ENCODE assay signal across 11 cellular contexts in genomic region chr1:244945109-244945671, GRCh38.
A peak's percentile ranks its signal among the peaks of the same experiment; 100 is the strongest.
DNase-seq lines count a peak whose midpoint lies in the region; ATAC-seq and TF ChIP-seq lines count a peak whose summit lies in the region.
"Had no signal": no experiment of that assay in that cellular context is flagged by ENCODE, and none has a peak within 500 bp of the region (broad histone marks: within the 10 kb centered on the region; RNA-seq: fewer than 3 reads in every experiment).

No MANE protein-coding gene starts in this region.

- BruUV-seq in OCI-LY7 (replicated peaks; lab: Mats Ljungman, UMichigan), result no TSS peak

- POLR2A ChIA-PET in OCI-LY7 (lab: Charles Lee), result interaction anchor here (0.6 to 2.0 kb wide), 8 partner anchors 13 to 95 kb away, joined by 3 to 4 read pairs (median 4); no protein-coding TSS in a partner anchor

- H3K79me2 ChIP-seq in OCI-LY7 (ENCODE audit: insufficient read depth, low read depth, low read length), result no peaks in the 10 kb centered on the region

- H3K4me3 ChIP-seq in OCI-LY7 (ENCODE audit: low read depth, low read length, poor library complexity, severe bottlenecking), result no peak overlapping the region
- H3K4me3 ChIP-seq: SJSA1 had no signal

- no peaks in the 10 kb centered on the region for H3K9me2 ChIP-seq in OCI-LY7 (ENCODE audit: insufficient read depth, low read length)

- ATAC-seq in GM18519 (IDR thresholded peaks at IDR 0.05; ENCODE audit: low FRiP score, unreplicated experiment) (peak; percentile 80), GM21423 (IDR thresholded peaks at IDR 0.05; ENCODE audit: unreplicated experiment) (peak; percentile 85), HG03095 (IDR thresholded peaks at IDR 0.05; ENCODE audit: unreplicated experiment) (peak; percentile 84)

- peak overlapping the region; percentile 39 for H3K27ac ChIP-seq in OCI-LY7 (ENCODE audit: low read depth, low read length, poor library complexity, severe bottlenecking)
- H3K27ac ChIP-seq: SJSA1 had no signal

- peaks cover 22% of the 10 kb centered on the region for H3K4me1 ChIP-seq in OCI-LY7 (ENCODE audit: insufficient read depth, low read length, poor library complexity, severe bottlenecking)
- H3K4me1 ChIP-seq: SJSA1 had no signal

- no peak for TF ChIP-seq CTCF in OCI-LY7 (conservative IDR thresholded peaks at IDR 0.05; ENCODE audit: low read length)

- intact Hi-C loops in OCI-LY7 (cut with micrococcal nuclease; ENCODE audit: unreplicated experiment), result loop anchor here (1.0 kb wide), 1 partner anchor 24 kb away; no protein-coding TSS in a partner anchor

- no peaks in the 10 kb centered on the region for H3K36me3 ChIP-seq in OCI-LY7 (ENCODE audit: insufficient read depth, low read length)
- H3K36me3 ChIP-seq: SJSA1 had no signal

- DNase-seq in OCI-LY7 (ENCODE audit: low spot score) (peak; percentile 37), dermis blood vessel endothelial cell (no peak), activated T-cell treated with anti-CD3 and anti-CD28 coated beads for 4 hours (no peak), AG08395 (ENCODE audit: low spot score) (no peak), glomerular visceral epithelial cell (ENCODE audit: extremely low spot score) (no peak)
- DNase-seq: activated CD8-positive, alpha-beta memory T cell treated with anti-CD3 and anti-CD28 coated beads for 24 hours; Calu3 had no signal

- CTCF ChIA-PET in OCI-LY7 (lab: Charles Lee; ENCODE audit: unreplicated experiment), result interaction anchor here (0.8 kb wide), 1 partner anchor 23 kb away, joined by 3 read pairs; no protein-coding TSS in a partner anchor

- H3K9me3 ChIP-seq in OCI-LY7 (ENCODE audit: low read length), result no peaks in the 10 kb centered on the region
- H3K9me3 ChIP-seq: SJSA1 had no signal

- no peaks in the 10 kb centered on the region for H4K20me1 ChIP-seq in OCI-LY7 (ENCODE audit: insufficient read depth, low read length)

- H3K4me2 ChIP-seq in OCI-LY7 (ENCODE audit: low read length), result peak overlapping the region; percentile 40

- H2AFZ ChIP-seq in OCI-LY7 (ENCODE audit: low read length), result peak overlapping the region; percentile 57; the same call in 1 of the 2 replicates
